In genomic region chr19:15463865-15464371, GRCh38 we compare ENCODE assay signal across 9 cellular contexts. TPM values are rescaled to one million over a fixed set of nuclear protein-coding genes. Genes with fewer than 3 reads are reported as not detected.
DNase-seq lines count a peak whose midpoint lies in the region; ATAC-seq, FAIRE-seq and TF ChIP-seq lines count a peak whose summit lies in the region.
"Had no signal": no experiment of that assay in that cellular context is flagged by ENCODE, and none has a peak within 500 bp of the region (broad histone marks: within the 10 kb centered on the region; RNA-seq: fewer than 3 reads in every experiment).

No MANE protein-coding gene starts in this region.

- peak; percentile 78 for FAIRE-seq in GM19239 (lab: Jason Lieb, UNC)

- intact Hi-C loops in tibial artery (cut with DNase I; ENCODE audit: low total_unique reads) = no loop called here

- peak overlapping the region; percentile 19 to 39 for H3K4me3 ChIP-seq in tibial artery

- H3K4me1 ChIP-seq in tibial artery = no peaks in the 10 kb centered on the region

- H3K27ac ChIP-seq in tibial artery = no peak overlapping the region

- H3K27me3 Mint-ChIP-seq in naive B cell (peaks cover 5 to 7% (median 6%) of the 10 kb centered on the region in 3 donors), chondrocyte (ENCODE audit: low read depth) (peaks cover 25% of the 10 kb centered on the region)

- H3K36me3 ChIP-seq in tibial artery = no peaks in the 10 kb centered on the region

- H3K4me3 Mint-ChIP-seq in naive B cell (peak overlapping the region; percentile 90 to 98 (median 96)), chondrocyte (ENCODE audit: unreplicated experiment) (no peak overlapping the region)

- no peaks in the 10 kb centered on the region for H3K9me3 ChIP-seq in tibial artery

- H3K9me3 Mint-ChIP-seq in naive B cell (no peaks in the 10 kb centered on the region), chondrocyte (ENCODE audit: low read depth) (no peaks in the 10 kb centered on the region)

- peak overlapping the region; percentile 64 to 98 (median 96) for H3K27ac Mint-ChIP-seq in naive B cell
- no peak overlapping the region for H3K27ac Mint-ChIP-seq in chondrocyte (ENCODE audit: unreplicated experiment)

- ATAC-seq in naive B cell (ENCODE audit: low read depth in 2 of 2) = peak; percentile 90 to 92

- peaks cover 0 to 13% of the 10 kb centered on the region in 2 donors for H3K36me3 Mint-ChIP-seq in naive B cell
- H3K36me3 Mint-ChIP-seq in chondrocyte (ENCODE audit: low read depth) = no peaks in the 10 kb centered on the region

- H3K4me1 Mint-ChIP-seq in naive B cell = peaks cover 33 to 57% (median 51%) of the 10 kb centered on the region in 3 donors
- peaks cover 4% of the 10 kb centered on the region for H3K4me1 Mint-ChIP-seq in chondrocyte (ENCODE audit: low read depth)

- peaks cover 0 to 52% of the 10 kb centered on the region in 2 donors for H3K27me3 ChIP-seq in tibial artery

- TF ChIP-seq CTCF in tibial artery (IDR thresholded peaks at IDR 0.05) = no peak
- TF ChIP-seq CTCF in chondrocyte (IDR thresholded peaks at IDR 0.05) = no peak

- peak; percentile 87 for DNase-seq in GM19239 (ENCODE audit: insufficient read length, low spot score)
- peak; percentile 28 for DNase-seq in OCI-M1 (lab: John Stamatoyannopoulos, UW)
- peak; percentile 50 for DNase-seq in activated gamma-delta T cell (lab: John Stamatoyannopoulos, UW)
- peak; percentile 69 for DNase-seq in naive B cell
- no peak for DNase-seq in tibial artery
- no peak for DNase-seq in iPS-NIHi11 (ENCODE audit: low spot score)
- DNase-seq in chondrocyte (ENCODE audit: low spot score) = no peak
- no peak for DNase-seq in retina

RNA-seq across cellular contexts. Expression of gene RASAL3, which starts 0.4 kb away (rescaled TPM):
- polyA plus RNA-seq in naive B cell (ENCODE audit: low read depth in 6 of 6) = 10 to 100 TPM; 21.8 to 49.9 (median 32.0) TPM
- 0.05 TPM in 1 of 3 replicates, not detected in the others for total RNA-seq in chondrocyte
- total RNA-seq: NCI-H460 had no signal

RNA-seq across cellular contexts. Expression of gene WIZ, which starts 14.2 kb away (rescaled TPM):
- 1 to 10 TPM in 1 of 6 donors, under 1 TPM in 5; 0.15 to 1.4 (median 0.66) TPM for polyA plus RNA-seq in naive B cell (ENCODE audit: low read depth in 6 of 6)
- 50.6 to 54.0 TPM (median 52.4 TPM) in 3 replicates for total RNA-seq in chondrocyte

RNA-seq across cellular contexts. Expression of gene PGLYRP2, which starts 15.4 kb away (rescaled TPM):
- polyA plus RNA-seq in naive B cell (ENCODE audit: low read depth in 6 of 6) = not detected
- total RNA-seq in chondrocyte = not detected in 3 replicates
- total RNA-seq: NCI-H460 had no signal

RNA-seq across cellular contexts. Expression of gene CYP4F22, which starts 44.4 kb away (rescaled TPM):
- not detected for polyA plus RNA-seq in naive B cell (ENCODE audit: low read depth in 6 of 6)
- total RNA-seq in chondrocyte = not detected in 3 replicates
- total RNA-seq: NCI-H460 had no signal

RNA-seq across cellular contexts. Expression of gene AKAP8L, which starts 45.1 kb away (rescaled TPM):
- polyA plus RNA-seq in naive B cell (ENCODE audit: low read depth in 6 of 6) = 100 to 1,000 TPM in 1 of 6 donors, 10 to 100 TPM in 5; 37.8 to 103 (median 53.6) TPM
- total RNA-seq in chondrocyte = 69.5 to 103 TPM (median 76.0 TPM) in 3 replicates

Comparison
In these comparisons a context has a peak if more than half of its experiments do, and no peak if none do; other contexts are left out.
1. DNase-seq: peak in GM19239 (single experiment), OCI-M1 (single experiment), activated gamma-delta T cell (single experiment) and naive B cell (single experiment); none in tibial artery (0 of 2), iPS-NIHi11 (single experiment), chondrocyte (single experiment) and retina (single experiment).